Comparison of ENCODE assay signal across 8 cellular contexts in the genomic region with DNA sequence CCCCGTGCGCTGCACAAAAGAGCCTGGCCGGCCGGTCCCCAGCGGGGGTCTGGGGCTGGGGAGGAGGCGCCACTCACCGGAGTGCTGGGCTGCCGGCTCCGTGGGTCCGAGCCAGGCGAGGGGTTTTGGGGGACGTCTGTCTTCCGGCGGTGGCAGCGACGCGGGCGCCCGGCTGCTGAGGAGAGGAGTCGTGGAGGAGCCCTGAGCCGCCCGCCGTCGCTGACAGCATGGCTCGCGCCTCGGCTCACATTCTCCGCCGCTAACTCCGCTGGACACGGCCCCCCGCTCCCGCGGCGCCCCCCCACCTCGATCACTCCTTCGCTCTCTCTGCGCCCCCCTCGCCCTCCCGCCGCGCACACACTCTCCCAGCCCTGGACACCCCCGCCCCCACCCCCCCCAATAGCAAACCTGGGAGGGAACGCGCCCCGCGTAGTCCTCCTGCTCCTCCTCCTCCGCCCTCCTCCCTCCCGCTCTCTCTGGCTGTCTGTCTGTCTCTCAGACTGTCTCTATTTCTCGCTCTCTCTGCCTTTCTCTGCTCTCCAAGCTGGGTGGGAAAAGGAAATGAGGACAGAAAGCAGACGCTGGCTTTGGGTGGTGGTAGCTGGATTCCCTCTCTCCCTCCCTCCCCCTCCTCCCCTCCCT. TPM values are rescaled to one million over a fixed set of nuclear protein-coding genes. Genes with fewer than 3 reads are reported as not detected.
DNase-seq lines count a peak whose midpoint lies in the region; ATAC-seq, FAIRE-seq and TF ChIP-seq lines count a peak whose summit lies in the region.

No MANE protein-coding gene starts in this region.

- intact Hi-C loops in K562 (cut with micrococcal nuclease): no loop called here

- peaks cover 54% of the 10 kb centered on the region for H3K79me2 ChIP-seq in K562 (ENCODE audit: control insufficient read depth, insufficient read depth, low read length)

- no peak for TF ChIP-seq CTCF in K562 (IDR thresholded peaks at IDR 0.05 in 2 of 3, conservative IDR thresholded peaks at IDR 0.05 in 1 of 3; ENCODE audit: insufficient read depth in 2 of 3, low read depth in 1 of 3, low read length in 3 of 3)

- peak in 1 of 2 experiments; percentile 13; a peak in 1 of 4 replicates for TF ChIP-seq RAD21 in K562 (CRISPR knock-in tag; conservative IDR thresholded peaks at IDR 0.05 in 1 of 2, IDR thresholded peaks at IDR 0.05 in 1 of 2)

- BruUV-seq in K562 (replicated peaks; lab: Mats Ljungman, UMichigan): no TSS peak

- CTCF ChIA-PET in K562 (lab: Yijun Ruan, JAX; ENCODE audit: low intra/inter-chr PET ratio): interaction anchor here (0.8 to 1.7 kb wide), 2 partner anchors 60 to 303 kb away, joined by 5 to 7 read pairs; no protein-coding TSS in a partner anchor

- ATAC-seq in K562: peak; percentile 39
- no peak for ATAC-seq in GM19452 (IDR thresholded peaks at IDR 0.05; ENCODE audit: unreplicated experiment)
- ATAC-seq in GM21786 (IDR thresholded peaks at IDR 0.05; ENCODE audit: unreplicated experiment): no peak

- no peaks in the 10 kb centered on the region for H3K27me3 ChIP-seq in K562 (ENCODE audit: control insufficient read depth in 2 of 2, insufficient read depth in 2 of 2, low read length in 2 of 2)

- peak overlapping the region; percentile 89 for H3K4me3 ChIP-seq in K562

- no peak for TF ChIP-seq POLR2A in K562 (conservative IDR thresholded peaks at IDR 0.05)

- peak; percentile 23 for FAIRE-seq in K562 (lab: Jason Lieb, UNC)

- peaks cover 72 to 74% of the 10 kb centered on the region in 2 experiments for H3K4me1 ChIP-seq in K562 (replicated peaks in 1 of 2; ENCODE audit: control insufficient read depth in 2 of 2, insufficient read depth in 2 of 2, low read length in 2 of 2)

- peaks cover 12% of the 10 kb centered on the region for H3K9me1 ChIP-seq in K562 (ENCODE audit: control insufficient read depth, insufficient read depth, low read length)

- peak overlapping the region; percentile 75 to 95 for H3K9ac ChIP-seq in K562 (ENCODE audit: insufficient read depth in 1 of 2, low read depth in 2 of 2, low read length in 2 of 2)

- POLR2A ChIA-PET in K562 (lab: Yijun Ruan, JAX): interaction anchor here (0.6 to 4.5 kb wide), 9 partner anchors 12 to 456 kb away, joined by 3 to 28 read pairs (median 3); a partner anchor contains a TSS

- peak; percentile 51 for DNase-seq in stimulated activated CD4-positive, alpha-beta T cell treated with anti-CD3 and anti-CD28 coated beads, Interleukin-15, amount 100 ng/mL, for 24 hours
- DNase-seq in stimulated activated CD4-positive, alpha-beta T cell treated with anti-CD3 and anti-CD28 coated beads, Interleukin-4, amount 100 ng/mL, for 4 hours: no peak
- DNase-seq in OCI-M1 (lab: John Stamatoyannopoulos, UW) (peak; percentile 54), K562 (ENCODE audit: extremely low read depth in 1 of 4, low spot score in 3 of 4) (peak in 3 of 4 experiments; percentile 73 to 81 (median 78)), iris pigment epithelial cell (ENCODE audit: low read depth) (peak; percentile 22)
- peak; percentile 28 for DNase-seq in stimulated activated CD4-positive, alpha-beta T cell treated with anti-CD3 and anti-CD28 coated beads, Interleukin-4, amount 100 ng/mL, for 24 hours

- in situ Hi-C loops in K562 (cut with MboI): loop anchor here (10.0 to 25.0 kb wide), 3 partner anchors 49 to 491 kb away; no protein-coding TSS in a partner anchor

- peaks cover 4% of the 10 kb centered on the region; the same call in 2 of the 3 replicates for H3K36me3 ChIP-seq in K562 (ENCODE audit: control insufficient read depth, insufficient read depth, low read length)

- no peaks in the 10 kb centered on the region for H3K9me3 ChIP-seq in K562 (replicated peaks; ENCODE audit: control insufficient read depth, insufficient read depth, low read depth, low read length)

- H3K4me2 ChIP-seq in K562 (ENCODE audit: insufficient read depth, low read length): peak overlapping the region; percentile 95

- H2AFZ ChIP-seq in K562 (ENCODE audit: low read depth, low read length): peak overlapping the region; percentile 83

- peaks cover 23% of the 10 kb centered on the region for H4K20me1 ChIP-seq in K562 (replicated peaks; ENCODE audit: control insufficient read depth, insufficient read depth, low read length)

- no peak for TF ChIP-seq EP300 in K562 (IDR thresholded peaks at IDR 0.05; ENCODE audit: low read length)

- H3K27ac ChIP-seq in K562 (ENCODE audit: extremely low read depth, low read depth, low read length): peak overlapping the region; percentile 80

- WGBS in K562 (ENCODE audit: insufficient coverage, low coverage, missing lambda C conversion rate): 0% methylated on average over 35 of the region's 51 CpGs

TF ChIP-seq in K562, 482 proteins besides CTCF, POLR2A, EP300 and RAD21 (continues in another document):
- TF ChIP-seq, protein P1, sequence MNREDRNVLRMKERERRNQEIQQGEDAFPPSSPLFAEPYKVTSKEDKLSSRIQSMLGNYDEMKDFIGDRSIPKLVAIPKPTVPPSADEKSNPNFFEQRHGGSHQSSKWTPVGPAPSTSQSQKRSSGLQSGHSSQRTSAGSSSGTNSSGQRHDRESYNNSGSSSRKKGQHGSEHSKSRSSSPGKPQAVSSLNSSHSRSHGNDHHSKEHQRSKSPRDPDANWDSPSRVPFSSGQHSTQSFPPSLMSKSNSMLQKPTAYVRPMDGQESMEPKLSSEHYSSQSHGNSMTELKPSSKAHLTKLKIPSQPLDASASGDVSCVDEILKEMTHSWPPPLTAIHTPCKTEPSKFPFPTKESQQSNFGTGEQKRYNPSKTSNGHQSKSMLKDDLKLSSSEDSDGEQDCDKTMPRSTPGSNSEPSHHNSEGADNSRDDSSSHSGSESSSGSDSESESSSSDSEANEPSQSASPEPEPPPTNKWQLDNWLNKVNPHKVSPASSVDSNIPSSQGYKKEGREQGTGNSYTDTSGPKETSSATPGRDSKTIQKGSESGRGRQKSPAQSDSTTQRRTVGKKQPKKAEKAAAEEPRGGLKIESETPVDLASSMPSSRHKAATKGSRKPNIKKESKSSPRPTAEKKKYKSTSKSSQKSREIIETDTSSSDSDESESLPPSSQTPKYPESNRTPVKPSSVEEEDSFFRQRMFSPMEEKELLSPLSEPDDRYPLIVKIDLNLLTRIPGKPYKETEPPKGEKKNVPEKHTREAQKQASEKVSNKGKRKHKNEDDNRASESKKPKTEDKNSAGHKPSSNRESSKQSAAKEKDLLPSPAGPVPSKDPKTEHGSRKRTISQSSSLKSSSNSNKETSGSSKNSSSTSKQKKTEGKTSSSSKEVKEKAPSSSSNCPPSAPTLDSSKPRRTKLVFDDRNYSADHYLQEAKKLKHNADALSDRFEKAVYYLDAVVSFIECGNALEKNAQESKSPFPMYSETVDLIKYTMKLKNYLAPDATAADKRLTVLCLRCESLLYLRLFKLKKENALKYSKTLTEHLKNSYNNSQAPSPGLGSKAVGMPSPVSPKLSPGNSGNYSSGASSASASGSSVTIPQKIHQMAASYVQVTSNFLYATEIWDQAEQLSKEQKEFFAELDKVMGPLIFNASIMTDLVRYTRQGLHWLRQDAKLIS (CRISPR knock-in tag; IDR thresholded peaks at IDR 0.05): no peak
- TF ChIP-seq PCBP2 (IDR thresholded peaks at IDR 0.05; ENCODE audit: low read depth, low read length, poor library complexity, severe bottlenecking) (peak; percentile 5), CHD1 (IDR thresholded peaks at IDR 0.05; ENCODE audit: low read length) (no peak), RBM34 (IDR thresholded peaks at IDR 0.05; ENCODE audit: borderline replicate concordance, insufficient read depth, low read length) (0 out of 2 replicates have a peak, but pooled peaks have one; percentile 76), SMAD3 (CRISPR knock-in tag; conservative IDR thresholded peaks at IDR 0.05) (no peak), LCOR (CRISPR knock-in tag; IDR thresholded peaks at IDR 0.05) (0 out of 2 replicates have a peak, but pooled peaks have one; percentile 54), BRD9 (IDR thresholded peaks at IDR 0.05; ENCODE audit: low read depth, partially characterized antibody) (no peak)

RNA-seq across cellular contexts. Expression of a gene that starts 0.5 kb away (rescaled TPM):
- 62.5 and 101 TPM in 2 replicates for total RNA-seq in K562 (2011; cell fraction: chromatin; rRNA removed; ENCODE audit: low replicate concordance)
- 36.7 and 38.9 TPM in 2 replicates for total RNA-seq in K562 (2011; cell fraction: nucleolus; rRNA removed)
- 49.2 and 72.8 TPM in 2 replicates for total RNA-seq in K562 (2011; cell fraction: nucleoplasm; rRNA removed)
- 7.9 and 12.5 TPM in 2 replicates for total RNA-seq in K562 (2014; rRNA removed)
- total RNA-seq in K562 (2014; rRNA removed; fragmentation: Illumina TruSeq; extraction: Trizol): 3.6 and 4.6 TPM in 2 replicates
- total RNA-seq in K562 (2015; rRNA removed; fragmentation: Illumina TruSeq; extraction: Trizol): 4.7 and 4.8 TPM in 2 replicates
- 36.4 and 37.8 TPM in 2 replicates for total RNA-seq in K562 (2021)
- 3.1 and 4.2 TPM in 2 replicates for polyA plus RNA-seq in K562 (2011; rRNA removed)
- 2.3 and 3.9 TPM in 2 replicates for polyA plus RNA-seq in K562 (2011; cell fraction: cytosol; rRNA removed)
- polyA plus RNA-seq in K562 (2011; cell fraction: nucleus; rRNA removed): 13.3 and 21.8 TPM in 2 replicates
- polyA plus RNA-seq in K562 (2012): 13.7 and 18.2 TPM in 2 replicates
- polyA plus RNA-seq in K562 (2014; fragmentation: Illumina TruSeq; extraction: Trizol): 5.4 and 9.5 TPM in 2 replicates
- polyA plus RNA-seq in K562 (2014; fragmentation: Nextera tagmentation; extraction: Ambion mirVana): under 1 TPM; 0.21 to 0.59 TPM
- polyA plus RNA-seq in K562 (2014; rRNA removed): 8.5 and 9.0 TPM in 2 replicates
- polyA minus RNA-seq in K562 (2011; rRNA and poly(A)+ RNA removed): 3.7 and 9.1 TPM in 2 replicates
- polyA minus RNA-seq in K562 (2011; cell fraction: cytosol; rRNA and poly(A)+ RNA removed): 12.2 and 15.2 TPM in 2 replicates
- 10.6 and 11.6 TPM in 2 replicates for polyA minus RNA-seq in K562 (2011; cell fraction: nucleus; rRNA and poly(A)+ RNA removed)

RNA-seq across cellular contexts. Expression of a gene that starts 31.5 kb away (rescaled TPM):
- total RNA-seq in K562 (2011; cell fraction: chromatin; rRNA removed; ENCODE audit: low replicate concordance): not detected in 2 replicates
- not detected in 2 replicates for total RNA-seq in K562 (2011; cell fraction: nucleolus; rRNA removed)
- not detected in 2 replicates for total RNA-seq in K562 (2011; cell fraction: nucleoplasm; rRNA removed)
- total RNA-seq in K562 (2014; rRNA removed) (not detected in 2 replicates), K562 (2014; rRNA removed; fragmentation: Illumina TruSeq; extraction: Trizol) (not detected in 2 replicates), K562 (2015; rRNA removed; fragmentation: Illumina TruSeq; extraction: Trizol) (not detected in 2 replicates), K562 (2021) (0.11 and 0.38 TPM in 2 replicates)
- polyA plus RNA-seq in K562 (2011; rRNA removed) (0.04 TPM in 1 of 2 replicates, not detected in the other), K562 (2014; fragmentation: Illumina TruSeq; extraction: Trizol) (not detected in 2 replicates), K562 (2014; fragmentation: Nextera tagmentation; extraction: Ambion mirVana) (not detected), K562 (2014; rRNA removed) (not detected in 2 replicates)
- polyA plus RNA-seq in K562 (2011; cell fraction: cytosol; rRNA removed): 0.06 TPM in 1 of 2 replicates, not detected in the other
- 0.20 TPM in 1 of 2 replicates, not detected in the other for polyA plus RNA-seq in K562 (2011; cell fraction: nucleus; rRNA removed)
- not detected in 2 replicates for polyA plus RNA-seq in K562 (2012)
- not detected in 2 replicates for polyA minus RNA-seq in K562 (2011; rRNA and poly(A)+ RNA removed)
- not detected in 2 replicates for polyA minus RNA-seq in K562 (2011; cell fraction: cytosol; rRNA and poly(A)+ RNA removed)
- not detected in 2 replicates for polyA minus RNA-seq in K562 (2011; cell fraction: nucleus; rRNA and poly(A)+ RNA removed)

Comparison
In these comparisons a context has a peak if more than half of its experiments do, and no peak if none do; other contexts are left out.
1. DNase-seq: peak in stimulated activated CD4-positive, alpha-beta T cell treated with anti-CD3 and anti-CD28 coated beads, Interleukin-15, amount 100 ng/mL, for 24 hours (single experiment), OCI-M1 (single experiment), K562 (3 of 4), iris pigment epithelial cell (single experiment) and stimulated activated CD4-positive, alpha-beta T cell treated with anti-CD3 and anti-CD28 coated beads, Interleukin-4, amount 100 ng/mL, for 24 hours (single experiment); none in stimulated activated CD4-positive, alpha-beta T cell treated with anti-CD3 and anti-CD28 coated beads, Interleukin-4, amount 100 ng/mL, for 4 hours (0 of 2).